11 cellular contexts compared by ENCODE assay signal in genomic region chr9:114503009-114503408, GRCh38. TPM values are rescaled to one million over a fixed set of nuclear protein-coding genes. Genes with fewer than 3 reads are reported as not detected.
DNase-seq lines count a peak whose midpoint lies in the region; ATAC-seq and TF ChIP-seq lines count a peak whose summit lies in the region.
"Had no signal": no experiment of that assay in that cellular context is flagged by ENCODE, and none has a peak within 500 bp of the region (broad histone marks: within the 10 kb centered on the region; RNA-seq: fewer than 3 reads in every experiment).

No MANE protein-coding gene starts in this region.

- peaks cover 31% of the 10 kb centered on the region for H3K4me1 Mint-ChIP-seq in stimulated activated naive CD8-positive, alpha-beta T cell treated with anti-CD3 and anti-CD28 coated beads, Interleukin-15, Interleukin-2, amounts not matched to agents 100 ng/mL and 50 ng/mL, for 24 hours (ENCODE audit: low read depth)
- peaks cover 7% of the 10 kb centered on the region for H3K4me1 Mint-ChIP-seq in activated naive CD8-positive, alpha-beta T cell treated with anti-CD3 and anti-CD28 coated beads, Interleukin-2, amount 10 ng/mL, durations not matched to agents 7 days and 5 days
- H3K4me1 Mint-ChIP-seq in activated naive CD4-positive, alpha-beta T cell treated with anti-CD3 and anti-CD28 coated beads, Interleukin-2, amount 10 ng/mL, durations not matched to agents 7 days and 5 days = peaks cover 13% of the 10 kb centered on the region

- no peaks in the 10 kb centered on the region for H3K9me3 Mint-ChIP-seq in stimulated activated naive CD8-positive, alpha-beta T cell treated with anti-CD3 and anti-CD28 coated beads, Interleukin-15, Interleukin-2, amounts not matched to agents 100 ng/mL and 50 ng/mL, for 24 hours
- H3K9me3 Mint-ChIP-seq in activated naive CD8-positive, alpha-beta T cell treated with anti-CD3 and anti-CD28 coated beads, Interleukin-2, amount 10 ng/mL, durations not matched to agents 7 days and 5 days = no peaks in the 10 kb centered on the region
- H3K9me3 Mint-ChIP-seq in activated naive CD4-positive, alpha-beta T cell treated with anti-CD3 and anti-CD28 coated beads, Interleukin-2, amount 10 ng/mL, durations not matched to agents 7 days and 5 days = no peaks in the 10 kb centered on the region
- H3K9me3 Mint-ChIP-seq: activated CD4-positive, alpha-beta T cell treated with anti-CD3 and anti-CD28 coated beads, Interleukin-2, amount 10 ng/mL, durations not matched to agents 24 days and 14 days had no signal

- no peak for TF ChIP-seq POLR2A in vagina (IDR thresholded peaks at IDR 0.05)

- ATAC-seq in stimulated activated naive CD8-positive, alpha-beta T cell treated with anti-CD3 and anti-CD28 coated beads, Interleukin-15, Interleukin-2, amounts not matched to agents 100 U/mL and 50 U/mL, for 24 hours = no peak
- no peak for ATAC-seq in activated naive CD8-positive, alpha-beta T cell treated with anti-CD3 and anti-CD28 coated beads, Interleukin-2, amount 10 ng/mL, durations not matched to agents 7 days and 5 days (ENCODE audit: low read depth)

- CTCF ChIA-PET in activated naive CD4-positive, alpha-beta T cell treated with anti-CD3 and anti-CD28 coated beads, Interleukin-2, amount 10 ng/mL, durations not matched to agents 7 days and 5 days (lab: Charles Lee) = interaction anchor here (1.9 to 10.1 kb wide), 3 partner anchors 16 to 150 kb away, joined by 10 to 96 read pairs (median 21); no protein-coding TSS in a partner anchor

- H3K27ac ChIP-seq in vagina = peak overlapping the region; percentile 60

- H3K4me3 Mint-ChIP-seq in stimulated activated naive CD8-positive, alpha-beta T cell treated with anti-CD3 and anti-CD28 coated beads, Interleukin-15, Interleukin-2, amounts not matched to agents 100 ng/mL and 50 ng/mL, for 24 hours = peak overlapping the region; percentile 63
- peak overlapping the region; percentile 26 for H3K4me3 Mint-ChIP-seq in activated naive CD8-positive, alpha-beta T cell treated with anti-CD3 and anti-CD28 coated beads, Interleukin-2, amount 10 ng/mL, durations not matched to agents 7 days and 5 days
- H3K4me3 Mint-ChIP-seq in activated naive CD4-positive, alpha-beta T cell treated with anti-CD3 and anti-CD28 coated beads, Interleukin-2, amount 10 ng/mL, durations not matched to agents 7 days and 5 days = no peak overlapping the region

- peak overlapping the region; percentile 30 for H3K27ac Mint-ChIP-seq in stimulated activated naive CD8-positive, alpha-beta T cell treated with anti-CD3 and anti-CD28 coated beads, Interleukin-15, Interleukin-2, amounts not matched to agents 100 ng/mL and 50 ng/mL, for 24 hours
- H3K27ac Mint-ChIP-seq in activated naive CD8-positive, alpha-beta T cell treated with anti-CD3 and anti-CD28 coated beads, Interleukin-2, amount 10 ng/mL, durations not matched to agents 7 days and 5 days = no peak overlapping the region
- H3K27ac Mint-ChIP-seq in activated naive CD4-positive, alpha-beta T cell treated with anti-CD3 and anti-CD28 coated beads, Interleukin-2, amount 10 ng/mL, durations not matched to agents 7 days and 5 days = no peak overlapping the region
- H3K27ac Mint-ChIP-seq: activated CD4-positive, alpha-beta T cell treated with anti-CD3 and anti-CD28 coated beads, Interleukin-2, amount 10 ng/mL, durations not matched to agents 24 days and 14 days had no signal

- no peaks in the 10 kb centered on the region for H3K36me3 Mint-ChIP-seq in stimulated activated naive CD8-positive, alpha-beta T cell treated with anti-CD3 and anti-CD28 coated beads, Interleukin-15, Interleukin-2, amounts not matched to agents 100 ng/mL and 50 ng/mL, for 24 hours (ENCODE audit: low read depth)
- no peaks in the 10 kb centered on the region for H3K36me3 Mint-ChIP-seq in activated naive CD8-positive, alpha-beta T cell treated with anti-CD3 and anti-CD28 coated beads, Interleukin-2, amount 10 ng/mL, durations not matched to agents 7 days and 5 days
- no peaks in the 10 kb centered on the region for H3K36me3 Mint-ChIP-seq in activated naive CD4-positive, alpha-beta T cell treated with anti-CD3 and anti-CD28 coated beads, Interleukin-2, amount 10 ng/mL, durations not matched to agents 7 days and 5 days

- H3K36me3 ChIP-seq in vagina = no peaks in the 10 kb centered on the region

- POLR2A ChIA-PET in activated naive CD8-positive, alpha-beta T cell treated with anti-CD3 and anti-CD28 coated beads, Interleukin-2, amount 10 ng/mL, durations not matched to agents 7 days and 5 days (lab: Charles Lee) = no interaction called here

- H3K4me3 ChIP-seq in vagina = no peak overlapping the region
- H3K4me3 ChIP-seq: lung had no signal

- intact Hi-C loops in vagina (cut with DNase I) = no loop called here

- H3K27me3 Mint-ChIP-seq in stimulated activated naive CD8-positive, alpha-beta T cell treated with anti-CD3 and anti-CD28 coated beads, Interleukin-15, Interleukin-2, amounts not matched to agents 100 ng/mL and 50 ng/mL, for 24 hours = peaks cover 24% of the 10 kb centered on the region
- peaks cover 53% of the 10 kb centered on the region for H3K27me3 Mint-ChIP-seq in activated naive CD8-positive, alpha-beta T cell treated with anti-CD3 and anti-CD28 coated beads, Interleukin-2, amount 10 ng/mL, durations not matched to agents 7 days and 5 days
- peaks cover 83% of the 10 kb centered on the region for H3K27me3 Mint-ChIP-seq in activated naive CD4-positive, alpha-beta T cell treated with anti-CD3 and anti-CD28 coated beads, Interleukin-2, amount 10 ng/mL, durations not matched to agents 7 days and 5 days

- peaks cover 28% of the 10 kb centered on the region for H3K4me1 ChIP-seq in vagina

- no peaks in the 10 kb centered on the region for H3K27me3 ChIP-seq in vagina

- no peaks in the 10 kb centered on the region for H3K9me3 ChIP-seq in vagina

- TF ChIP-seq CTCF in vagina (IDR thresholded peaks at IDR 0.05) = no peak

- DNase-seq in stimulated activated naive CD8-positive, alpha-beta T cell treated with anti-CD3 and anti-CD28 coated beads, Interleukin-15, Interleukin-2, amounts not matched to agents 100 U/mL and 50 U/mL, for 24 hours = no peak
- DNase-seq in activated naive CD8-positive, alpha-beta T cell treated with anti-CD3 and anti-CD28 coated beads, Interleukin-2, amount 10 ng/mL, durations not matched to agents 7 days and 5 days = no peak
- DNase-seq in mesenteric fat pad (ENCODE audit: low spot score) = peak; percentile 57
- no peak for DNase-seq in vagina (ENCODE audit: extremely low spot score in 2 of 2)
- no peak for DNase-seq in activated naive CD4-positive, alpha-beta T cell treated with anti-CD3 and anti-CD28 coated beads, Interleukin-2, amount 10 ng/mL, durations not matched to agents 7 days and 5 days
- no peak for DNase-seq in epidermal melanocyte (ENCODE audit: insufficient read length, low spot score)
- no peak for DNase-seq in stimulated activated naive CD4-positive, alpha-beta T cell treated with Interleukin-2 at 50 U/mL for 16 hours (lab: John Stamatoyannopoulos, UW)
- DNase-seq: activated CD4-positive, alpha-beta T cell treated with anti-CD3 and anti-CD28 coated beads, Interleukin-2, amount 10 ng/mL, durations not matched to agents 24 days and 14 days; NCI-H748 treated with DMSO at 0.1 percent for 48 hours had no signal

RNA-seq across cellular contexts. Expression of gene WHRN, which starts 2.3 kb away (rescaled TPM):
- total RNA-seq in activated naive CD8-positive, alpha-beta T cell treated with anti-CD3 and anti-CD28 coated beads, Interleukin-2, amount 10 ng/mL, durations not matched to agents 7 days and 5 days = 10 to 100 TPM; 10.5 TPM
- total RNA-seq in mesenteric fat pad = 5.5 TPM
- 9.1 TPM for total RNA-seq in vagina
